Comparison of ENCODE assay signal across 8 cellular contexts in the genomic region with DNA sequence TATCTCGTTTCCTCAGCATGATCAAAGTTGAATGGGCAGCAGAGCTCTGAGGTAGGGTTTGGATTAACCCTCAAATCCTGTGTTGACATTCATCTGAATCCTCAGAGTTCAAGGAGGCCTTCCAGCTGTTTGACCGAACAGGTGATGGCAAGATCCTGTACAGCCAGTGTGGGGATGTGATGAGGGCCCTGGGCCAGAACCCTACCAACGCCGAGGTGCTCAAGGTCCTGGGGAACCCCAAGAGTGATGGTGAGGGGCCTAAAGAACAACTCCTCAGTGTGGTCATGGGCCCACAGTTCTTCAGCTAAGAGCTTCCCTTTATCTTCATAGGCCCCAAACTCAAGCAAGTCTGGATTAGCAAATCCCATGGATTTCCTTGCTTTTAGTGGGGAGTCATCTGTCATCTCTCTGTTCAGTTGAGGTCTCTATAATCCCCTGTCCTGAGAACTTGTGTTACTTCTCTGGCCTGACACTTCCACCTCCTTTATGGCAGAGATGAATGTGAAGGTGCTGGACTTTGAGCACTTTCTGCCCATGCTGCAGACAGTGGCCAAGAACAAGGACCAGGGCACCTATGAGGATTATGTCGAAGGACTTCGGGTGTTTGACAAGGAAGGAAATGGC. TPM values are rescaled to one million over a fixed set of nuclear protein-coding genes. Genes with fewer than 3 reads are reported as not detected.
DNase-seq lines count a peak whose midpoint lies in the region; ATAC-seq, FAIRE-seq and TF ChIP-seq lines count a peak whose summit lies in the region.

No MANE protein-coding gene starts in this region.

- H3K36me3 ChIP-seq in Panc1 (ENCODE audit: control insufficient read depth, insufficient read depth, low read length) (peaks cover 2% of the 10 kb centered on the region; the same call in 1 of the 2 replicates), pancreas (peaks cover 0 to 45% (median 19%) of the 10 kb centered on the region in 3 donors)

- H3K9me3 Mint-ChIP-seq in Calu3 (ENCODE audit: low read depth, unreplicated experiment) = no peaks in the 10 kb centered on the region

- no peaks in the 10 kb centered on the region for H3K27me3 ChIP-seq in Panc1 (ENCODE audit: control insufficient read depth, insufficient read depth, low read length)
- no peaks in the 10 kb centered on the region for H3K27me3 ChIP-seq in pancreas

- DNase-seq in Calu3 (no peak), Panc1 (ENCODE audit: low read depth, low spot score) (no peak), erythroblast (lab: John Stamatoyannopoulos, UW) (no peak), pancreas (no peak)

- peak overlapping the region; percentile 100 for H3K27ac Mint-ChIP-seq in Calu3 (ENCODE audit: unreplicated experiment)

- POLR2A ChIA-PET in Panc1 (lab: Charles Lee) = no interaction called here

- H3K9me3 ChIP-seq in Panc1 (ENCODE audit: control insufficient read depth, insufficient read depth, low read depth, low read length) (no peaks in the 10 kb centered on the region), pancreas (no peaks in the 10 kb centered on the region)

- TF ChIP-seq CTCF in Calu3 (IDR thresholded peaks at IDR 0.05; ENCODE audit: unreplicated experiment) = no peak
- no peak for TF ChIP-seq CTCF in Panc1 (IDR thresholded peaks at IDR 0.05)
- no peak for TF ChIP-seq CTCF in pancreas (IDR thresholded peaks at IDR 0.05)

- BruUV-seq in Calu3 (replicated peaks; lab: Mats Ljungman, UMichigan) (TSS peak; percentile 62), Panc1 (replicated peaks; lab: Mats Ljungman, UMichigan) (no TSS peak)

- CTCF ChIA-PET in Calu3 (lab: Charles Lee) = interaction anchor here (0.6 to 1.5 kb wide), 2 partner anchors 30 to 42 kb away, joined by 3 to 11 read pairs; a partner anchor contains a TSS
- CTCF ChIA-PET in Panc1 (lab: Charles Lee) = interaction anchor here (1.4 kb wide), 1 partner anchor 33 kb away, joined by 3 read pairs; no protein-coding TSS in a partner anchor

- ATAC-seq in Panc1 (no peak), pancreas (no peak), GM18868 (IDR thresholded peaks at IDR 0.05; ENCODE audit: unreplicated experiment) (no peak), HG02678 (IDR thresholded peaks at IDR 0.05; ENCODE audit: unreplicated experiment) (no peak), HG02870 (IDR thresholded peaks at IDR 0.05; ENCODE audit: unreplicated experiment) (no peak), HG02763 (IDR thresholded peaks at IDR 0.05; ENCODE audit: unreplicated experiment) (no peak)

- WGBS in pancreas, 2 donors = 7 to 11% methylated on average over 6 of the region's 6 CpGs

- H3K4me1 Mint-ChIP-seq in Calu3 (ENCODE audit: low read depth, unreplicated experiment) = peaks cover 32% of the 10 kb centered on the region

- no peaks in the 10 kb centered on the region for H3K27me3 Mint-ChIP-seq in Calu3 (ENCODE audit: unreplicated experiment)

- H3K4me1 ChIP-seq in Panc1 (ENCODE audit: control insufficient read depth, insufficient read depth, low read length) (peaks cover 20% of the 10 kb centered on the region), pancreas (peaks cover 8 to 23% (median 13%) of the 10 kb centered on the region in 3 donors)

- intact Hi-C loops in Calu3 (cut with micrococcal nuclease; ENCODE audit: unreplicated experiment) (loop anchor here (2.0 to 5.0 kb wide), 2 partner anchors 33 to 42 kb away; a partner anchor contains a TSS), Panc1 (cut with micrococcal nuclease; ENCODE audit: unreplicated experiment) (loop anchor here (5.0 kb wide), 1 partner anchor 42 kb away; a partner anchor contains a TSS), pancreas (cut with DNase I) (no loop called here)

- peak overlapping the region; percentile 88 for H3K27ac ChIP-seq in Panc1 (ENCODE audit: low read length)
- peak overlapping the region in 3 of 4 donors; percentile 86 to 96 (median 96) for H3K27ac ChIP-seq in pancreas

- peak overlapping the region; percentile 98 for H3K4me3 Mint-ChIP-seq in Calu3 (ENCODE audit: low read depth, unreplicated experiment)

- H3K36me3 Mint-ChIP-seq in Calu3 (ENCODE audit: insufficient read depth, unreplicated experiment) = peaks cover 86% of the 10 kb centered on the region

- in situ Hi-C loops in Panc1 (cut with HindIII; ENCODE audit: low pct_unique_long_range_greater_than_20kb, low sequenced_read_pairs) = no loop called here

- TF ChIP-seq POLR2A in erythroblast (IDR thresholded peaks at IDR 0.05; ENCODE audit: low read length) = peak; percentile 7

- H3K4me3 ChIP-seq in Panc1 (ENCODE audit: low read depth in 2 of 2, low read length in 2 of 2) = peak overlapping the region; percentile 74 to 78
- H3K4me3 ChIP-seq in pancreas = peak overlapping the region; percentile 54 to 86 (median 71)

- no peak for FAIRE-seq in pancreas (lab: Jason Lieb, UNC)

RNA-seq across cellular contexts. Expression of a gene that starts 1.4 kb away (rescaled TPM):
- total RNA-seq in Calu3 (2022) (1,037 and 1,130 TPM in 2 replicates), Panc1 (2021; ENCODE audit: unreplicated experiment) (1,024 TPM), pancreas (100 to 1,000 TPM; 270 to 669 (median 431) TPM)
- 1,487 TPM for polyA plus RNA-seq in Panc1 (2012; ENCODE audit: insufficient read length)
- polyA plus RNA-seq in pancreas = 1,000 to 10,000 TPM in 1 of 2 donors, 100 to 1,000 TPM in 1; 887 to 1,217 TPM

RNA-seq across cellular contexts. Expression of a gene that starts 7.2 kb away (rescaled TPM):
- 52.4 and 53.7 TPM in 2 replicates for total RNA-seq in Calu3 (2022)
- 66.5 TPM for total RNA-seq in Panc1 (2021; ENCODE audit: unreplicated experiment)
- polyA plus RNA-seq in Panc1 (2012; ENCODE audit: insufficient read length) = 236 TPM
- 10 to 100 TPM in 5 of 6 donors, 1 to 10 TPM in 1; 6.7 to 18.2 (median 14.7) TPM for total RNA-seq in pancreas
- 10 to 100 TPM; 39.3 to 65.9 TPM for polyA plus RNA-seq in pancreas

RNA-seq across cellular contexts. Expression of a gene that starts 29.7 kb away (rescaled TPM):
- total RNA-seq in Calu3 (2022) (143 and 150 TPM in 2 replicates), Panc1 (2021; ENCODE audit: unreplicated experiment) (129 TPM), pancreas (10 to 100 TPM; 26.3 to 64.5 (median 38.2) TPM)
- polyA plus RNA-seq in Panc1 (2012; ENCODE audit: insufficient read length) = 105 TPM
- polyA plus RNA-seq in pancreas = 10 to 100 TPM; 33.1 to 42.2 TPM

RNA-seq across cellular contexts. Expression of a gene that starts 31.5 kb away (rescaled TPM):
- 72.7 and 91.1 TPM in 2 replicates for total RNA-seq in Calu3 (2022)
- total RNA-seq in Panc1 (2021; ENCODE audit: unreplicated experiment) = 152 TPM
- polyA plus RNA-seq in Panc1 (2012; ENCODE audit: insufficient read length) = 100 TPM
- 10 to 100 TPM; 42.8 to 55.1 (median 46.5) TPM for total RNA-seq in pancreas
- 10 to 100 TPM; 22.5 to 40.2 TPM for polyA plus RNA-seq in pancreas

RNA-seq across cellular contexts. Expression of a gene that starts 41.5 kb away (rescaled TPM):
- total RNA-seq in Calu3 (2022) (6.6 and 8.2 TPM in 2 replicates), Panc1 (2021; ENCODE audit: unreplicated experiment) (6.0 TPM), pancreas (1 to 10 TPM; 2.6 to 4.1 (median 3.2) TPM)
- polyA plus RNA-seq in Panc1 (2012; ENCODE audit: insufficient read length) = 5.0 TPM
- 1 to 10 TPM; 1.9 to 3.0 TPM for polyA plus RNA-seq in pancreas

Comparison
In these comparisons a context has a peak if more than half of its experiments do, and no peak if none do; other contexts are left out.
1. intact Hi-C loops: an anchor here in Calu3 (2.0 to 5.0 kb wide) and Panc1 (5.0 kb wide); none called in pancreas.